Comparison of ENCODE assay signal across 17 cellular contexts in the genomic region with DNA sequence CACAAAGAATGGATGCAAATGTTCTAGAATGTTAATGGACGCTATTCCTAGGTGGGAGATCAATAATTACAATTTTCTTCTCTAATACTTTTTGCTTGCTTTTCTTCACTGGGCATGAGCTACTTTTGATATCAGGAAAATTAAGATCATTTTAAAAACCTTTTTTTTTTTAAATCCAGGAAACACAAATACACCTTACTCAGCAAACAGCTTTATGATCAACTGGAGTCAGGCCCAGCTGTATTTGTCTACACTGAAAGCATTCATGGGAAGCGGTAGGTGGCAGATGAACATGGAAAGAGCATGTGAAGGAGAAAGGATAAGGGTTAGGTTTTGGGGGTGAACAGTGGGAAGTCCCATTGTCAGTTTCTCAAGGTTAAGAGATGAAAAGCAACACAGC.
DNase-seq lines count a peak whose midpoint lies in the region; ATAC-seq and TF ChIP-seq lines count a peak whose summit lies in the region.
"Had no signal": no experiment of that assay in that cellular context is flagged by ENCODE, and none has a peak within 500 bp of the region (broad histone marks: within the 10 kb centered on the region; RNA-seq: fewer than 3 reads in every experiment).

No MANE protein-coding gene starts in this region.

- peaks cover 10% of the 10 kb centered on the region for H3K36me3 ChIP-seq in CD8-positive, alpha-beta memory T cell (ENCODE audit: insufficient read depth, low read length)
- H3K36me3 ChIP-seq in H7 (replicated peaks; ENCODE audit: control insufficient read depth, insufficient read depth, low read length) = peaks cover 19% of the 10 kb centered on the region

- CTCF ChIA-PET in CD8-positive, alpha-beta memory T cell (lab: Charles Lee) = no interaction called here
- CTCF ChIA-PET in Calu3 (lab: Charles Lee) = interaction anchor here (0.6 kb wide), 1 partner anchor 25 kb away, joined by 3 read pairs; no protein-coding TSS in a partner anchor

- BruUV-seq in Calu3 (replicated peaks; lab: Mats Ljungman, UMichigan) = no TSS peak

- TF ChIP-seq CTCF in endothelial cell (IDR thresholded peaks at IDR 0.05; ENCODE audit: unreplicated experiment) (no peak), osteocyte (IDR thresholded peaks at IDR 0.05) (no peak), Calu3 (IDR thresholded peaks at IDR 0.05; ENCODE audit: unreplicated experiment) (no peak)

- no peaks in the 10 kb centered on the region for H3K4me1 Mint-ChIP-seq in activated T-cell treated with anti-CD3 and anti-CD28 coated beads, Interleukin-2, amount 50 U/mL, for 72 hours (ENCODE audit: low read depth)
- H3K4me1 Mint-ChIP-seq in CD8-positive, alpha-beta memory T cell = peaks cover 8 to 33% (median 17%) of the 10 kb centered on the region in 3 donors
- peaks cover 44% of the 10 kb centered on the region for H3K4me1 Mint-ChIP-seq in activated T-helper 17 cell treated with anti-CD3 and anti-CD28 coated beads, Interleukin-2, amount 50 U/mL, for 72 hours
- peaks cover 6% of the 10 kb centered on the region for H3K4me1 Mint-ChIP-seq in endothelial cell (ENCODE audit: unreplicated experiment)
- no peaks in the 10 kb centered on the region for H3K4me1 Mint-ChIP-seq in osteocyte (ENCODE audit: unreplicated experiment)
- H3K4me1 Mint-ChIP-seq in Calu3 (ENCODE audit: low read depth, unreplicated experiment) = peaks cover 11% of the 10 kb centered on the region
- H3K4me1 Mint-ChIP-seq: GM23338 had no signal

- no peak overlapping the region for H3K4me3 ChIP-seq in CD8-positive, alpha-beta memory T cell (ENCODE audit: low read length)
- no peak overlapping the region for H3K4me3 ChIP-seq in H7 (ENCODE audit: insufficient read depth, low read depth, low read length)
- H3K4me3 ChIP-seq: GM23338 had no signal

- no peaks in the 10 kb centered on the region for H3K4me1 ChIP-seq in CD8-positive, alpha-beta memory T cell (ENCODE audit: insufficient read depth, low read length)
- H3K4me1 ChIP-seq: BE2C had no signal

- no peaks in the 10 kb centered on the region for H3K27me3 ChIP-seq in CD8-positive, alpha-beta memory T cell (ENCODE audit: insufficient read depth, low read length, poor library complexity, severe bottlenecking)
- no peaks in the 10 kb centered on the region for H3K27me3 ChIP-seq in H7 (ENCODE audit: control insufficient read depth, insufficient read depth, low read length)
- H3K27me3 ChIP-seq: BE2C had no signal

- H3K36me3 Mint-ChIP-seq in activated T-cell treated with anti-CD3 and anti-CD28 coated beads, Interleukin-2, amount 50 U/mL, for 72 hours (ENCODE audit: insufficient read depth in 2 of 2) = peaks cover 4 to 32% of the 10 kb centered on the region in 2 donors
- H3K36me3 Mint-ChIP-seq in CD8-positive, alpha-beta memory T cell = peaks cover 45 to 87% (median 47%) of the 10 kb centered on the region in 3 donors
- H3K36me3 Mint-ChIP-seq in activated T-helper 17 cell treated with anti-CD3 and anti-CD28 coated beads, Interleukin-2, amount 50 U/mL, for 72 hours (ENCODE audit: low read depth) = peaks cover 100% of the 10 kb centered on the region
- H3K36me3 Mint-ChIP-seq in endothelial cell (ENCODE audit: low read depth, unreplicated experiment) (peaks cover 52% of the 10 kb centered on the region), osteocyte (ENCODE audit: unreplicated experiment) (peaks cover 56% of the 10 kb centered on the region), Calu3 (ENCODE audit: insufficient read depth, unreplicated experiment) (peaks cover 69% of the 10 kb centered on the region)

- H3K27ac Mint-ChIP-seq in activated T-cell treated with anti-CD3 and anti-CD28 coated beads, Interleukin-2, amount 50 U/mL, for 72 hours = peak overlapping the region; percentile 88
- H3K27ac Mint-ChIP-seq in CD8-positive, alpha-beta memory T cell = peak overlapping the region in 5 of 8 donors; percentile 23 to 94 (median 63)
- H3K27ac Mint-ChIP-seq in activated T-helper 17 cell treated with anti-CD3 and anti-CD28 coated beads, Interleukin-2, amount 50 U/mL, for 72 hours = peak overlapping the region; percentile 88
- no peak overlapping the region for H3K27ac Mint-ChIP-seq in endothelial cell (ENCODE audit: unreplicated experiment)
- H3K27ac Mint-ChIP-seq in osteocyte (ENCODE audit: unreplicated experiment) = no peak overlapping the region
- no peak overlapping the region for H3K27ac Mint-ChIP-seq in Calu3 (ENCODE audit: unreplicated experiment)
- H3K27ac Mint-ChIP-seq: GM23338, HFFc6 had no signal

- no peaks in the 10 kb centered on the region for H3K27me3 Mint-ChIP-seq in activated T-cell treated with anti-CD3 and anti-CD28 coated beads, Interleukin-2, amount 50 U/mL, for 72 hours (ENCODE audit: low read depth)
- H3K27me3 Mint-ChIP-seq in CD8-positive, alpha-beta memory T cell = no peaks in the 10 kb centered on the region
- H3K27me3 Mint-ChIP-seq in activated T-helper 17 cell treated with anti-CD3 and anti-CD28 coated beads, Interleukin-2, amount 50 U/mL, for 72 hours = no peaks in the 10 kb centered on the region
- H3K27me3 Mint-ChIP-seq in endothelial cell (ENCODE audit: unreplicated experiment) = peaks cover 2% of the 10 kb centered on the region
- H3K27me3 Mint-ChIP-seq in osteocyte (ENCODE audit: unreplicated experiment) = no peaks in the 10 kb centered on the region
- no peaks in the 10 kb centered on the region for H3K27me3 Mint-ChIP-seq in Calu3 (ENCODE audit: unreplicated experiment)
- H3K27me3 Mint-ChIP-seq: CD4-positive, CD25-positive, alpha-beta regulatory T cell had no signal

- no peak for ATAC-seq in activated T-cell treated with anti-CD3 and anti-CD28 coated beads, Interleukin-2, amount 50 U/mL, for 72 hours (replicated peaks in 1 of 2)
- no peak for ATAC-seq in activated T-helper 17 cell treated with anti-CD3 and anti-CD28 coated beads, Interleukin-2, amount 50 U/mL, for 72 hours (replicated peaks)
- ATAC-seq: GM23338, HCT116 had no signal

- H3K4me3 Mint-ChIP-seq in activated T-cell treated with anti-CD3 and anti-CD28 coated beads, Interleukin-2, amount 50 U/mL, for 72 hours = no peak overlapping the region
- peak overlapping the region in 1 of 7 donors; percentile 49 for H3K4me3 Mint-ChIP-seq in CD8-positive, alpha-beta memory T cell
- H3K4me3 Mint-ChIP-seq in activated T-helper 17 cell treated with anti-CD3 and anti-CD28 coated beads, Interleukin-2, amount 50 U/mL, for 72 hours = peak overlapping the region; percentile 78
- H3K4me3 Mint-ChIP-seq in endothelial cell (ENCODE audit: unreplicated experiment) (peak overlapping the region; percentile 0), osteocyte (ENCODE audit: unreplicated experiment) (no peak overlapping the region), Calu3 (ENCODE audit: low read depth, unreplicated experiment) (no peak overlapping the region)
- H3K4me3 Mint-ChIP-seq: CD4-positive, CD25-positive, alpha-beta regulatory T cell; GM23338; HFFc6 had no signal

- intact Hi-C loops in Calu3 (cut with micrococcal nuclease; ENCODE audit: unreplicated experiment) = no loop called here

- DNase-seq in activated T-cell treated with anti-CD3 and anti-CD28 coated beads, Interleukin-2, amount 50 U/mL, for 72 hours = no peak
- no peak for DNase-seq in activated T-cell treated with anti-CD3 and anti-CD28 coated beads, Interleukin-2, amount 50 U/mL, for 48 hours
- no peak for DNase-seq in CD8-positive, alpha-beta memory T cell
- DNase-seq in endothelial cell (ENCODE audit: low spot score) (no peak), osteocyte (ENCODE audit: extremely low spot score, unreplicated experiment) (no peak), Calu3 (no peak), H7 (no peak)
- DNase-seq: ACHN; BE2C; C1 segment of cervical spinal cord; CD4-positive, CD25-positive, alpha-beta regulatory T cell; DMS79 treated with DMSO at 0.1 percent for 48 hours; GF-D8; HFFc6 had no signal

- no peaks in the 10 kb centered on the region for H3K9me3 ChIP-seq in CD8-positive, alpha-beta memory T cell (ENCODE audit: low read length)
- H3K9me3 ChIP-seq: BE2C had no signal

- no peaks in the 10 kb centered on the region for H3K9me3 Mint-ChIP-seq in activated T-cell treated with anti-CD3 and anti-CD28 coated beads, Interleukin-2, amount 50 U/mL, for 72 hours
- peaks cover 0 to 3% (median 0%) of the 10 kb centered on the region in 5 donors for H3K9me3 Mint-ChIP-seq in CD8-positive, alpha-beta memory T cell
- H3K9me3 Mint-ChIP-seq in activated T-helper 17 cell treated with anti-CD3 and anti-CD28 coated beads, Interleukin-2, amount 50 U/mL, for 72 hours = peaks cover 3% of the 10 kb centered on the region
- H3K9me3 Mint-ChIP-seq in endothelial cell (ENCODE audit: unreplicated experiment) = no peaks in the 10 kb centered on the region
- no peaks in the 10 kb centered on the region for H3K9me3 Mint-ChIP-seq in osteocyte (ENCODE audit: unreplicated experiment)
- H3K9me3 Mint-ChIP-seq in Calu3 (ENCODE audit: low read depth, unreplicated experiment) = no peaks in the 10 kb centered on the region
- H3K9me3 Mint-ChIP-seq: CD4-positive, CD25-positive, alpha-beta regulatory T cell; GM23338; HFFc6 had no signal

- POLR2A ChIA-PET in CD8-positive, alpha-beta memory T cell (lab: Charles Lee) = interaction anchor here (1.1 kb wide), 1 partner anchor 98 kb away, joined by 4 read pairs; a partner anchor contains a TSS

- no peak overlapping the region for H3K27ac ChIP-seq in CD8-positive, alpha-beta memory T cell (ENCODE audit: low read depth, low read length)

Comparison
In these comparisons a context has a peak if more than half of its experiments do, and no peak if none do; other contexts are left out.
1. H3K27ac Mint-ChIP-seq: peak in activated T-cell treated with anti-CD3 and anti-CD28 coated beads, Interleukin-2, amount 50 U/mL, for 72 hours (single experiment), CD8-positive, alpha-beta memory T cell (5 of 8) and activated T-helper 17 cell treated with anti-CD3 and anti-CD28 coated beads, Interleukin-2, amount 50 U/mL, for 72 hours (single experiment); none in endothelial cell (single experiment), osteocyte (single experiment) and Calu3 (single experiment).
2. H3K4me3 Mint-ChIP-seq: peak in activated T-helper 17 cell treated with anti-CD3 and anti-CD28 coated beads, Interleukin-2, amount 50 U/mL, for 72 hours (single experiment) and endothelial cell (single experiment); none in activated T-cell treated with anti-CD3 and anti-CD28 coated beads, Interleukin-2, amount 50 U/mL, for 72 hours (0 of 2), osteocyte (single experiment) and Calu3 (single experiment).